In the genomic region with DNA sequence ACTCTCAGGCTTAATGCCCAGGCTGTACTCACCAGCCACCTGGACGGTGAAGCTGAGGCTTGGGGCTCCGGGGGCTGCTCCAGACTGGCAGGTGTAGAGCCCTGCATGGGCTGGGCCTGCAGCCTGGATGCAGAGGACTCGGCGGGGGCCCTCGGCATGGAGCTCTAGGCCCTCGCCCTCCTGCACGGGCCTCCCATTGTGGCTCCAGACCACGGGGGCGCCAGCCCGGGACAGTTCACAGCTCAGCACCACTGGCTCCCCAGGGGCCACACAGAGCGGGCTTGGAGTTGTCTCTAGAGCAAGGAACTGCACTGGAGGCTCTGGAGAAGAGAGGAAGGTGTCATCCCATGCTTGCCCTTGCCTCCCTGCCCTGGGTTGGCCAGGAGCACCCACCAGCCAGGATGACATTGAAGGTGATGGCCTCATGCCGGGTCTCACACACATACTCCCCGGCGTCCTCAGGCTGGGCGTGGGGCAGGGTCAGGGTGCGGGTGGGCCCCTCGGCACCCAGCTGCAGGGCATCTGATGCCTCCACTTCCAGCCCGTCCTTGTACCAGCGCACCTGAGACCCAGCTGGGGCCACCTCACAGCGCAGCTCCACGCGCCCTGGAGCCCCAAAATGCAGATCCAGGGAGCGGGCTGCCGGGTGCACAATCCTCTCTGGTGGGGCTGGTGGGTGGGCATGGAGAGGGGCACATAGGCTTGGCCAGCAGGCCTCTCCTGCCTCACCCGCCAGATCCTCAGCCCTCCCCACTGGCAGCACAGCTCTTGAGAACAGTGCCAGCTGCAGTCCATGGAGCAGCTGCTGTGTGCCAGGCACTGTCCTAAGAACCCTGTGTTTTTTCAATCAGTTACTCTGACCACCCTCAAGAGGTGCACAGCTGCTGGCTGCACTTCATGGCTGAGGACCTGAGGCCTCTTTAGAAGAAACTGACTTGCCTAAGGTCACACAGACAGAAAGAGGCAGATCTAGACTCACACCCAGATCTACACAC, we compare ENCODE assay signal across 1 cellular context.
TF ChIP-seq lines count a peak whose summit lies in the region.

No MANE protein-coding gene starts in this region.

TF ChIP-seq in H1, 55 proteins besides CTCF, POLR2A, EP300 and RAD21:
- TF ChIP-seq BCL11A (IDR thresholded peaks at IDR 0.05; ENCODE audit: low read depth in 2 of 2, low read length in 2 of 2) = no peak
- no peak for TF ChIP-seq TAF7 (optimal IDR thresholded peaks at IDR 0.05; ENCODE audit: borderline replicate concordance, low read depth, low read length)
- no peak for TF ChIP-seq JUND (IDR thresholded peaks at IDR 0.05; ENCODE audit: low read length)
- TF ChIP-seq TBP (IDR thresholded peaks at IDR 0.05; ENCODE audit: low read depth, low read length) = no peak
- TF ChIP-seq CHD1 (IDR thresholded peaks at IDR 0.05; ENCODE audit: low read depth, low read length) = no peak
- TF ChIP-seq RFX5 (IDR thresholded peaks at IDR 0.05; ENCODE audit: borderline replicate concordance, low read depth, low read length) = no peak
- no peak for TF ChIP-seq JUN (IDR thresholded peaks at IDR 0.05; ENCODE audit: low read depth, low read length)
- TF ChIP-seq RXRA (IDR thresholded peaks at IDR 0.05; ENCODE audit: insufficient read depth, low read depth, low read length) = no peak
- TF ChIP-seq, protein P1, sequence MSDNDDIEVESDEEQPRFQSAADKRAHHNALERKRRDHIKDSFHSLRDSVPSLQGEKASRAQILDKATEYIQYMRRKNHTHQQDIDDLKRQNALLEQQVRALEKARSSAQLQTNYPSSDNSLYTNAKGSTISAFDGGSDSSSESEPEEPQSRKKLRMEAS (IDR thresholded peaks at IDR 0.05) = no peak
- TF ChIP-seq ZNF274 (IDR thresholded peaks at IDR 0.05; ENCODE audit: borderline replicate concordance, extremely low read depth, low read length) = no peak
- no peak for TF ChIP-seq CBX5 (IDR thresholded peaks at IDR 0.05; ENCODE audit: low read depth, low read length)
TF ChIP-seq in H1: peak in this region for 0.
